18 cellular contexts compared by ENCODE assay signal in genomic region chr17:45940826-45941225, GRCh38. TPM values are rescaled to one million over a fixed set of nuclear protein-coding genes. Genes with fewer than 3 reads are reported as not detected.
DNase-seq lines count a peak whose midpoint lies in the region; ATAC-seq and TF ChIP-seq lines count a peak whose summit lies in the region.
"Had no signal": no experiment of that assay in that cellular context is flagged by ENCODE, and none has a peak within 500 bp of the region (broad histone marks: within the 10 kb centered on the region; RNA-seq: fewer than 3 reads in every experiment).

No MANE protein-coding gene starts in this region.

- peaks cover 24% of the 10 kb centered on the region for H3K4me1 ChIP-seq in vagina
- no peaks in the 10 kb centered on the region for H3K4me1 ChIP-seq in CD8-positive, alpha-beta T cell (ENCODE audit: insufficient read depth, low read length)

- H3K27me3 ChIP-seq in vagina: no peaks in the 10 kb centered on the region
- H3K27me3 ChIP-seq in CD8-positive, alpha-beta T cell (ENCODE audit: insufficient read depth, low read length): no peaks in the 10 kb centered on the region

- POLR2A ChIA-PET in CD8-positive, alpha-beta T cell (lab: Charles Lee): no interaction called here

- H3K9me3 Mint-ChIP-seq in CD8-positive, alpha-beta T cell: no peaks in the 10 kb centered on the region
- H3K9me3 Mint-ChIP-seq: naive B cell had no signal

- peak overlapping the region; percentile 64 for H3K27ac ChIP-seq in vagina
- no peak overlapping the region for H3K27ac ChIP-seq in CD8-positive, alpha-beta T cell (ENCODE audit: low read depth, low read length)
- H3K27ac ChIP-seq: brain microvascular endothelial cell, epithelial cell of prostate had no signal

- TF ChIP-seq POLR2A in vagina (IDR thresholded peaks at IDR 0.05): no peak

- CTCF ChIA-PET in CD8-positive, alpha-beta T cell (lab: Charles Lee): interaction anchor here (0.9 kb wide), 1 partner anchor 8 kb away, joined by 4 read pairs; no protein-coding TSS in a partner anchor

- intact Hi-C loops in Right ventricle myocardium inferior (cut with DNase I): no loop called here
- intact Hi-C loops in cardiac septum (cut with DNase I): no loop called here
- intact Hi-C loops in vagina (cut with DNase I): no loop called here
- intact Hi-C loops in CD8-positive, alpha-beta T cell (cut with DNase I, micrococcal nuclease): no loop called here

- TF ChIP-seq CTCF in vagina (IDR thresholded peaks at IDR 0.05): no peak
- TF ChIP-seq CTCF in omental fat pad (IDR thresholded peaks at IDR 0.05): no peak
- no peak for TF ChIP-seq CTCF in CD8-positive, alpha-beta T cell (IDR thresholded peaks at IDR 0.05)

- DNase-seq in Right ventricle myocardium inferior (ENCODE audit: missing footprints) (no peak), cardiac septum (ENCODE audit: low spot score) (no peak), globus pallidus (ENCODE audit: low spot score) (peak; percentile 88), pons (ENCODE audit: low spot score) (peak; percentile 93), vagina (ENCODE audit: extremely low spot score in 2 of 2) (no peak), omental fat pad (ENCODE audit: low spot score) (no peak)
- DNase-seq in CD8-positive, alpha-beta T cell: no peak
- DNase-seq: activated gamma-delta T cell treated with Interleukin-2 at 50 U/mL for 16 hours, brain microvascular endothelial cell, naive B cell, NCI-H1417 treated with DMSO at 0.1 percent for 48 hours, NCI-H748 treated with DMSO at 0.1 percent for 48 hours, trophoblast cell had no signal

- H3K27ac Mint-ChIP-seq in CD8-positive, alpha-beta T cell: no peak overlapping the region
- H3K27ac Mint-ChIP-seq: naive B cell had no signal

- H3K4me1 Mint-ChIP-seq in CD8-positive, alpha-beta T cell (ENCODE audit: low read depth): peaks cover 8% of the 10 kb centered on the region
- H3K4me1 Mint-ChIP-seq: IgD-negative memory B cell had no signal

- no peak overlapping the region for H3K4me3 Mint-ChIP-seq in CD8-positive, alpha-beta T cell
- H3K4me3 Mint-ChIP-seq: IgD-negative memory B cell, naive B cell had no signal

- no peaks in the 10 kb centered on the region for H3K36me3 Mint-ChIP-seq in CD8-positive, alpha-beta T cell
- H3K36me3 Mint-ChIP-seq: IgD-negative memory B cell, naive B cell had no signal

- H3K27me3 Mint-ChIP-seq in CD8-positive, alpha-beta T cell (ENCODE audit: low read depth): peaks cover 23% of the 10 kb centered on the region

- no peaks in the 10 kb centered on the region for H3K36me3 ChIP-seq in vagina
- no peaks in the 10 kb centered on the region for H3K36me3 ChIP-seq in CD8-positive, alpha-beta T cell (ENCODE audit: insufficient read depth, low read length)
- H3K36me3 ChIP-seq: brain microvascular endothelial cell had no signal

- H3K9me3 ChIP-seq in vagina: no peaks in the 10 kb centered on the region
- no peaks in the 10 kb centered on the region for H3K9me3 ChIP-seq in CD8-positive, alpha-beta T cell (ENCODE audit: low read length)

- ATAC-seq in Right ventricle myocardium inferior (peak; percentile 33), omental fat pad (ENCODE audit: low FRiP score) (no peak), HG03108 (IDR thresholded peaks at IDR 0.05; ENCODE audit: unreplicated experiment) (no peak)
- no peak for ATAC-seq in CD8-positive, alpha-beta T cell

- no peak overlapping the region for H3K4me3 ChIP-seq in vagina
- H3K4me3 ChIP-seq in CD8-positive, alpha-beta T cell (ENCODE audit: low read depth, low read length): no peak overlapping the region
- H3K4me3 ChIP-seq: smooth muscle cell had no signal

RNA-seq across cellular contexts. Expression of gene MAPT, which starts 46.5 kb away (rescaled TPM):
- 39.3 TPM for total RNA-seq in Right ventricle myocardium inferior
- total RNA-seq in cardiac septum: 44.4 TPM
- total RNA-seq in vagina: 6.1 TPM
- 10 to 100 TPM in 1 of 4 donors, 1 to 10 TPM in 3; 4.3 to 18.2 (median 6.4) TPM for total RNA-seq in omental fat pad
- total RNA-seq in CD8-positive, alpha-beta T cell: under 1 TPM; 0.46 to 0.86 TPM

RNA-seq across cellular contexts. Expression of gene STH, which starts 58.2 kb away (rescaled TPM):
- total RNA-seq in Right ventricle myocardium inferior: not detected
- not detected for total RNA-seq in cardiac septum
- not detected for total RNA-seq in vagina
- total RNA-seq in omental fat pad: not detected
- not detected for total RNA-seq in CD8-positive, alpha-beta T cell
- total RNA-seq: activated CD8-positive, alpha-beta memory T cell treated with anti-CD3 and anti-CD28 coated beads for 36 hours; smooth muscle cell had no signal

Comparison
In these comparisons a context has a peak if more than half of its experiments do, and no peak if none do; other contexts are left out.
1. DNase-seq: peak in globus pallidus (single experiment) and pons (single experiment); none in Right ventricle myocardium inferior (single experiment), cardiac septum (single experiment), vagina (0 of 2), omental fat pad (single experiment) and CD8-positive, alpha-beta T cell (0 of 7).